19 cellular contexts compared by ENCODE assay signal in genomic region chr13:41224113-41225110, GRCh38. TPM values are rescaled to one million over a fixed set of nuclear protein-coding genes. Genes with fewer than 3 reads are reported as not detected.
DNase-seq lines count a peak whose midpoint lies in the region; ATAC-seq and TF ChIP-seq lines count a peak whose summit lies in the region.
"Had no signal": no experiment of that assay in that cellular context is flagged by ENCODE, and none has a peak within 500 bp of the region (broad histone marks: within the 10 kb centered on the region; RNA-seq: fewer than 3 reads in every experiment).

No MANE protein-coding gene starts in this region.

- H4K20me1 ChIP-seq in OCI-LY7 (ENCODE audit: insufficient read depth, low read length) = no peaks in the 10 kb centered on the region

- H2AFZ ChIP-seq in OCI-LY7 (ENCODE audit: low read length) = no peak overlapping the region

- H3K4me1 ChIP-seq in OCI-LY7 (ENCODE audit: insufficient read depth, low read length, poor library complexity, severe bottlenecking) = no peaks in the 10 kb centered on the region

- no peaks in the 10 kb centered on the region for H3K9me2 ChIP-seq in OCI-LY7 (ENCODE audit: insufficient read depth, low read length)

- TF ChIP-seq CTCF in OCI-LY7 (conservative IDR thresholded peaks at IDR 0.05; ENCODE audit: low read length) = no peak

- H3K27ac Mint-ChIP-seq in activated T-helper 17 cell treated with anti-CD3 and anti-CD28 coated beads, Interleukin-2, amount 50 U/mL, for 72 hours = no peak overlapping the region
- H3K27ac Mint-ChIP-seq: activated naive CD4-positive, alpha-beta T cell treated with anti-CD3 and anti-CD28 coated beads, Interleukin-2, amount 50 U/mL, for 24 hours; memory B cell had no signal

- BruUV-seq in OCI-LY7 (replicated peaks; lab: Mats Ljungman, UMichigan) = no TSS peak

- no peaks in the 10 kb centered on the region for H3K9me3 Mint-ChIP-seq in activated T-helper 17 cell treated with anti-CD3 and anti-CD28 coated beads, Interleukin-2, amount 50 U/mL, for 72 hours
- H3K9me3 Mint-ChIP-seq: activated naive CD4-positive, alpha-beta T cell treated with anti-CD3 and anti-CD28 coated beads, Interleukin-2, amount 50 U/mL, for 24 hours; memory B cell had no signal

- in situ Hi-C loops in ACHN (cut with HindIII; ENCODE audit: low pct_ligation_motif_present, low pct_unique_long_range_greater_than_20kb, low sequenced_read_pairs) = no loop called here

- H3K4me3 ChIP-seq in OCI-LY7 (ENCODE audit: low read depth, low read length, poor library complexity, severe bottlenecking) = no peak overlapping the region
- H3K4me3 ChIP-seq: A549 had no signal

- H3K4me2 ChIP-seq in OCI-LY7 (ENCODE audit: low read length) = no peak overlapping the region
- H3K4me2 ChIP-seq: A549 had no signal

- H3K79me2 ChIP-seq in OCI-LY7 (ENCODE audit: insufficient read depth, low read depth, low read length) = no peaks in the 10 kb centered on the region

- H3K27ac ChIP-seq in OCI-LY7 (ENCODE audit: low read depth, low read length, poor library complexity, severe bottlenecking) = no peak overlapping the region
- H3K27ac ChIP-seq: A549 had no signal

- no peaks in the 10 kb centered on the region for H3K9me3 ChIP-seq in OCI-LY7 (ENCODE audit: low read length)
- H3K9me3 ChIP-seq: A549 had no signal

- H3K36me3 ChIP-seq in OCI-LY7 (ENCODE audit: insufficient read depth, low read length) = peaks cover 35% of the 10 kb centered on the region

- no peak for ATAC-seq in HG03378 (IDR thresholded peaks at IDR 0.05; ENCODE audit: unreplicated experiment)
- no peak for ATAC-seq in activated T-helper 17 cell treated with anti-CD3 and anti-CD28 coated beads, Interleukin-2, amount 50 U/mL, for 72 hours (replicated peaks)
- ATAC-seq: A549, esophagus mucosa, HCT116 had no signal

- no peak overlapping the region for H3K4me3 Mint-ChIP-seq in activated T-helper 17 cell treated with anti-CD3 and anti-CD28 coated beads, Interleukin-2, amount 50 U/mL, for 72 hours
- H3K4me3 Mint-ChIP-seq: activated naive CD4-positive, alpha-beta T cell treated with anti-CD3 and anti-CD28 coated beads, Interleukin-2, amount 50 U/mL, for 24 hours; memory B cell had no signal

- no peaks in the 10 kb centered on the region for H3K4me1 Mint-ChIP-seq in activated T-helper 17 cell treated with anti-CD3 and anti-CD28 coated beads, Interleukin-2, amount 50 U/mL, for 72 hours
- H3K4me1 Mint-ChIP-seq: activated naive CD4-positive, alpha-beta T cell treated with anti-CD3 and anti-CD28 coated beads, Interleukin-2, amount 50 U/mL, for 24 hours had no signal

- no peaks in the 10 kb centered on the region for H3K27me3 Mint-ChIP-seq in activated T-helper 17 cell treated with anti-CD3 and anti-CD28 coated beads, Interleukin-2, amount 50 U/mL, for 72 hours
- H3K27me3 Mint-ChIP-seq: activated naive CD4-positive, alpha-beta T cell treated with anti-CD3 and anti-CD28 coated beads, Interleukin-2, amount 50 U/mL, for 24 hours; memory B cell had no signal

- H3K36me3 Mint-ChIP-seq in activated T-helper 17 cell treated with anti-CD3 and anti-CD28 coated beads, Interleukin-2, amount 50 U/mL, for 72 hours (ENCODE audit: low read depth) = peaks cover 87% of the 10 kb centered on the region

- intact Hi-C loops in OCI-LY7 (cut with micrococcal nuclease; ENCODE audit: unreplicated experiment) = no loop called here

- POLR2A ChIA-PET in OCI-LY7 (lab: Charles Lee) = no interaction called here

- CTCF ChIA-PET in OCI-LY7 (lab: Charles Lee; ENCODE audit: unreplicated experiment) = no interaction called here

- DNase-seq in ACHN (peak; percentile 63), HT1080 (ENCODE audit: low read depth) (peak; percentile 68), astrocyte of the hippocampus (ENCODE audit: low read depth, low spot score) (peak; percentile 66), hepatic stellate cell (ENCODE audit: low spot score) (peak; percentile 62), OCI-LY7 (ENCODE audit: low spot score) (no peak)
- no peak for DNase-seq in activated T-cell treated with anti-CD3 and anti-CD28 coated beads, Interleukin-2, amount 50 U/mL, for 1 hour
- DNase-seq: activated CD4-positive, CD25-positive, alpha-beta regulatory T cell treated with anti-CD3 and anti-CD28 coated beads, Interleukin-2, amount 50 U/mL, for 72 hours; activated CD8-positive, alpha-beta memory T cell treated with anti-CD3 and anti-CD28 coated beads, Interleukin-2, amount 50 U/mL, for 4 hours; cerebellar nuclear complex; NCI-H345; occipital lobe; T-helper 1 cell had no signal

RNA-seq across cellular contexts. Expression of gene KBTBD7, which starts 30.0 kb away (rescaled TPM):
- 4.1 and 4.3 TPM in 2 replicates for total RNA-seq in HT1080 (2014; rRNA removed; shearing (Covaris generic))
- 4.0 and 5.1 TPM in 2 replicates for polyA plus RNA-seq in HT1080 (2015; cell fraction: cytosol; rRNA removed)
- 7.7 and 8.2 TPM in 2 replicates for polyA plus RNA-seq in HT1080 (2015; cell fraction: nucleus; rRNA removed)
- total RNA-seq in activated T-helper 17 cell treated with anti-CD3 and anti-CD28 coated beads, Interleukin-2, amount 50 U/mL, for 72 hours = 1 to 10 TPM; 4.7 to 5.8 TPM
- 4.8 and 6.5 TPM in 2 replicates for total RNA-seq in OCI-LY7 (2014; rRNA removed; shearing (Covaris generic))
- 3.1 TPM in 2 replicates for total RNA-seq in OCI-LY7 (2022)

RNA-seq across cellular contexts. Expression of gene MTRF1, which starts 39.0 kb away (rescaled TPM):
- 9.2 and 13.7 TPM in 2 replicates for total RNA-seq in HT1080 (2014; rRNA removed; shearing (Covaris generic))
- 8.0 and 10.4 TPM in 2 replicates for polyA plus RNA-seq in HT1080 (2015; cell fraction: cytosol; rRNA removed)
- polyA plus RNA-seq in HT1080 (2015; cell fraction: nucleus; rRNA removed) = 42.7 and 46.5 TPM in 2 replicates
- total RNA-seq in activated T-helper 17 cell treated with anti-CD3 and anti-CD28 coated beads, Interleukin-2, amount 50 U/mL, for 72 hours = 10 to 100 TPM; 32.5 to 39.4 TPM
- total RNA-seq in OCI-LY7 (2014; rRNA removed; shearing (Covaris generic)) = 22.1 and 24.9 TPM in 2 replicates
- total RNA-seq in OCI-LY7 (2022) = 25.3 and 31.3 TPM in 2 replicates

Comparison
In these comparisons a context has a peak if more than half of its experiments do, and no peak if none do; other contexts are left out.
1. DNase-seq: peak in ACHN (single experiment), HT1080 (single experiment), astrocyte of the hippocampus (single experiment) and hepatic stellate cell (single experiment); none in activated T-cell treated with anti-CD3 and anti-CD28 coated beads, Interleukin-2, amount 50 U/mL, for 1 hour (single experiment) and OCI-LY7 (single experiment).